In the genomic region with DNA sequence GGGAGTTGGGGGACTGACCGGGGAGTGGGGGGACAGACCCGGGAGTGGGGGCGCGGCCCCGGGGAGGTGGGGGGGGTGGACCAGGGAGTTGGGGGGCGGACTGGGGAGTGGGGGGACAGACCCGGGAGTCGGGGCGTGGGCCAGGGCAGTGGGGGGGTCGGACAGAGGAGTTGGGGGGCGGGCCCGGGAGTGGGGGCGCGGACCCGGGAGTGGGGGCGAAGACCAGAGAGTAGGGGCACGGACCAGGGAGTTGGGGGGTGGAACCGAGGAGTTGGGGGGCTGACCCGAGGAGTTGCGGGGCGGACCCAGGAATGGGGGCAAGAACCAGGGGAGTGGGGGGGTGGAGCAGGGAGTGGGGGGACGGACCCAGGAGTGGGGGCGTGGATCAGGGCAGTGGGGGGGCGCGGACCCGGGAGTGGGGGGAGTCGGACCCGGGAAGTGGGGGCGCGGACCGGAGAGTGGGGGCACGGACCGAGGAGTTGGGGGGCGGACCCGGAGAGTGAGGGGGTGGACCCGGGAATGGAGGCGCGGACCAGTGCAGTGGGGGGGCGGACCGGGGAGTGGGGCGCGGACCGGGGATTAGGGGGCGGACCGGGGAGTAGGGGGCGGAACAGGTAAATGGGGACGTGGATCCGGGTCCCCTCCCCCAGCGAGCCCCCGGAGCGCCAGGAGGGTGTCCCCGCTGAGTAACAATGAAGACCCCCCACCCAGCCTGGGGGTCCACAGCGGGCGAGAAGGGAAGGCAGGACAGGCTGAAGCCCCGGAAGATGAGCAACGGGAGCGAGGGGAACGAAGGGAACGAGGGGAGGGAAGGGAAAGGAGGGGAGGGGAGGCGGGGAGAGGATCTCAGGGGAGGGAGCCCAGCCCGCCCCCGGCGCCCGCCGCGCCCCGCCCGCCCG, we compare ENCODE assay signal across 8 cellular contexts. TPM values are rescaled to one million over a fixed set of nuclear protein-coding genes. Genes with fewer than 3 reads are reported as not detected.
DNase-seq lines count a peak whose midpoint lies in the region; ATAC-seq, FAIRE-seq and TF ChIP-seq lines count a peak whose summit lies in the region.

No MANE protein-coding gene starts in this region.

- peaks cover 14% of the 10 kb centered on the region for H3K79me2 ChIP-seq in neural cell (replicated peaks; ENCODE audit: insufficient read depth, low read length)

- H3K9ac ChIP-seq in neural cell (ENCODE audit: low read length): peak overlapping the region; percentile 83

- H3K4me3 ChIP-seq in Peyer's patch (peak overlapping the region; percentile 82 to 97 (median 84)), neural cell (ENCODE audit: low read length) (peak overlapping the region; percentile 77)
- H3K4me3 ChIP-seq in effector memory CD4-positive, alpha-beta T cell (ENCODE audit: insufficient read depth, low read depth, low read length, poor library complexity, severe bottlenecking): peak overlapping the region; percentile 72

- peaks cover under 1 to 40% (median 29%) of the 10 kb centered on the region in 4 donors for H3K4me1 ChIP-seq in Peyer's patch
- H3K4me1 ChIP-seq in effector memory CD4-positive, alpha-beta T cell (ENCODE audit: control insufficient read depth, insufficient read depth, low read length, poor library complexity, severe bottlenecking): peaks cover 52% of the 10 kb centered on the region

- no peak for ATAC-seq in HG03439 (IDR thresholded peaks at IDR 0.05; ENCODE audit: unreplicated experiment)
- ATAC-seq in HG02970 (IDR thresholded peaks at IDR 0.05; ENCODE audit: low FRiP score, unreplicated experiment): no peak

- H4K20me1 ChIP-seq in neural cell (ENCODE audit: insufficient read depth): no peaks in the 10 kb centered on the region

- no peaks in the 10 kb centered on the region for H3K9me2 ChIP-seq in neural cell (ENCODE audit: insufficient read depth, low read length)

- no peak for TF ChIP-seq RAD21 in neural cell (conservative IDR thresholded peaks at IDR 0.05)

- no peak overlapping the region for H2AFZ ChIP-seq in neural cell (ENCODE audit: low read depth, low read length)

- H3K27ac ChIP-seq in Peyer's patch (peak overlapping the region; percentile 92 to 99 (median 95)), neural cell (ENCODE audit: low read length) (peak overlapping the region; percentile 52)
- peak overlapping the region; percentile 97 for H3K27ac ChIP-seq in effector memory CD4-positive, alpha-beta T cell (ENCODE audit: insufficient read depth, low read length, poor library complexity, severe bottlenecking)

- TF ChIP-seq EP300 in neural cell (conservative IDR thresholded peaks at IDR 0.05; ENCODE audit: poor library complexity, severe bottlenecking): no peak

- H3F3A ChIP-seq in neural cell (ENCODE audit: insufficient read depth, low read length, poor library complexity, severe bottlenecking): no peaks in the 10 kb centered on the region

- TF ChIP-seq CTCF in Peyer's patch (IDR thresholded peaks at IDR 0.05) (no peak), neural cell (IDR thresholded peaks at IDR 0.05; ENCODE audit: poor library complexity, severe bottlenecking) (no peak)

- H3K4me2 ChIP-seq in neural cell (ENCODE audit: low read length): no peak overlapping the region

- H3K27me3 ChIP-seq in Peyer's patch: peaks cover 0 to 13% of the 10 kb centered on the region in 2 donors
- H3K27me3 ChIP-seq in effector memory CD4-positive, alpha-beta T cell (replicated peaks; ENCODE audit: control insufficient read depth, insufficient read depth, low read length, poor library complexity, severe bottlenecking): peaks cover 7% of the 10 kb centered on the region
- peaks cover 9% of the 10 kb centered on the region for H3K27me3 ChIP-seq in neural cell (ENCODE audit: insufficient read depth, low read depth, low read length)

- H3K9me3 ChIP-seq in Peyer's patch (no peaks in the 10 kb centered on the region), neural cell (ENCODE audit: low read length) (no peaks in the 10 kb centered on the region)
- H3K9me3 ChIP-seq in effector memory CD4-positive, alpha-beta T cell (ENCODE audit: control insufficient read depth, low read length): no peaks in the 10 kb centered on the region

- FAIRE-seq in GM19239 (lab: Jason Lieb, UNC): peak; percentile 77

- DNase-seq in GM19239 (ENCODE audit: insufficient read length, low spot score): no peak
- DNase-seq in Peyer's patch: peak in 2 of 3 donors; percentile 57 to 76
- DNase-seq in effector memory CD4-positive, alpha-beta T cell: peak in 1 of 3 donors; percentile 39
- no peak for DNase-seq in NCI-H2107 (lab: John Stamatoyannopoulos, UW)
- no peak for DNase-seq in NCI-H2196 treated with DMSO at 0.1 percent for 48 hours (lab: John Stamatoyannopoulos, UW; ENCODE audit: unreplicated experiment)

- H3K36me3 ChIP-seq in Peyer's patch (no peaks in the 10 kb centered on the region), neural cell (ENCODE audit: insufficient read depth, low read length) (no peaks in the 10 kb centered on the region)
- H3K36me3 ChIP-seq in effector memory CD4-positive, alpha-beta T cell (ENCODE audit: control insufficient read depth, insufficient read depth, low read length): peaks cover 3% of the 10 kb centered on the region

- TF ChIP-seq POLR2A in Peyer's patch (IDR thresholded peaks at IDR 0.05): no peak

TF ChIP-seq in neural cell, 6 proteins besides CTCF, POLR2A, EP300 and RAD21:
- TF ChIP-seq, protein P1, sequence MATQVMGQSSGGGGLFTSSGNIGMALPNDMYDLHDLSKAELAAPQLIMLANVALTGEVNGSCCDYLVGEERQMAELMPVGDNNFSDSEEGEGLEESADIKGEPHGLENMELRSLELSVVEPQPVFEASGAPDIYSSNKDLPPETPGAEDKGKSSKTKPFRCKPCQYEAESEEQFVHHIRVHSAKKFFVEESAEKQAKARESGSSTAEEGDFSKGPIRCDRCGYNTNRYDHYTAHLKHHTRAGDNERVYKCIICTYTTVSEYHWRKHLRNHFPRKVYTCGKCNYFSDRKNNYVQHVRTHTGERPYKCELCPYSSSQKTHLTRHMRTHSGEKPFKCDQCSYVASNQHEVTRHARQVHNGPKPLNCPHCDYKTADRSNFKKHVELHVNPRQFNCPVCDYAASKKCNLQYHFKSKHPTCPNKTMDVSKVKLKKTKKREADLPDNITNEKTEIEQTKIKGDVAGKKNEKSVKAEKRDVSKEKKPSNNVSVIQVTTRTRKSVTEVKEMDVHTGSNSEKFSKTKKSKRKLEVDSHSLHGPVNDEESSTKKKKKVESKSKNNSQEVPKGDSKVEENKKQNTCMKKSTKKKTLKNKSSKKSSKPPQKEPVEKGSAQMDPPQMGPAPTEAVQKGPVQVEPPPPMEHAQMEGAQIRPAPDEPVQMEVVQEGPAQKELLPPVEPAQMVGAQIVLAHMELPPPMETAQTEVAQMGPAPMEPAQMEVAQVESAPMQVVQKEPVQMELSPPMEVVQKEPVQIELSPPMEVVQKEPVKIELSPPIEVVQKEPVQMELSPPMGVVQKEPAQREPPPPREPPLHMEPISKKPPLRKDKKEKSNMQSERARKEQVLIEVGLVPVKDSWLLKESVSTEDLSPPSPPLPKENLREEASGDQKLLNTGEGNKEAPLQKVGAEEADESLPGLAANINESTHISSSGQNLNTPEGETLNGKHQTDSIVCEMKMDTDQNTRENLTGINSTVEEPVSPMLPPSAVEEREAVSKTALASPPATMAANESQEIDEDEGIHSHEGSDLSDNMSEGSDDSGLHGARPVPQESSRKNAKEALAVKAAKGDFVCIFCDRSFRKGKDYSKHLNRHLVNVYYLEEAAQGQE (IDR thresholded peaks at IDR 0.05; ENCODE audit: borderline replicate concordance): no peak
- TF ChIP-seq TAF1 (IDR thresholded peaks at IDR 0.05; ENCODE audit: low read depth) (no peak), EZH2 (IDR thresholded peaks at IDR 0.05; ENCODE audit: borderline replicate concordance, insufficient read depth, low read length, poor library complexity, severe bottlenecking) (no peak), MXI1 (conservative IDR thresholded peaks at IDR 0.05; ENCODE audit: poor library complexity, severe bottlenecking) (no peak), SMC3 (conservative IDR thresholded peaks at IDR 0.05; ENCODE audit: poor library complexity) (no peak), POLR2AphosphoS5 (IDR thresholded peaks at IDR 0.05) (no peak)

RNA-seq across cellular contexts. Expression of gene R3HDM4, which starts 0.6 kb away (rescaled TPM):
- 10 to 100 TPM; 20.8 to 43.5 (median 34.8) TPM for total RNA-seq in Peyer's patch
- 51.2 and 71.8 TPM in 2 replicates for polyA plus RNA-seq in neural cell
- polyA minus RNA-seq in neural cell: 41.9 and 44.6 TPM in 2 replicates

RNA-seq across cellular contexts. Expression of gene KISS1R, which starts 4.7 kb away (rescaled TPM):
- total RNA-seq in Peyer's patch: not detected
- polyA plus RNA-seq in neural cell: 0.76 and 5.4 TPM in 2 replicates
- 1.2 TPM in 1 of 2 replicates, not detected in the other for polyA minus RNA-seq in neural cell

RNA-seq across cellular contexts. Expression of gene ARID3A, which starts 13.4 kb away (rescaled TPM):
- total RNA-seq in Peyer's patch: 10 to 100 TPM in 1 of 4 donors, 1 to 10 TPM in 3; 2.8 to 11.0 (median 4.9) TPM
- polyA plus RNA-seq in neural cell: 5.7 and 11.4 TPM in 2 replicates
- 14.7 and 20.5 TPM in 2 replicates for polyA minus RNA-seq in neural cell

RNA-seq across cellular contexts. Expression of gene RNU6-9, which starts 19.1 kb away (rescaled TPM):
- not detected for total RNA-seq in Peyer's patch
- not detected in 2 replicates for polyA plus RNA-seq in neural cell
- not detected in 2 replicates for polyA minus RNA-seq in neural cell

RNA-seq across cellular contexts. Expression of gene MED16, which starts 19.4 kb away (rescaled TPM):
- total RNA-seq in Peyer's patch: 10 to 100 TPM; 60.2 to 83.6 (median 65.3) TPM
- polyA plus RNA-seq in neural cell: 13.3 and 17.0 TPM in 2 replicates
- 31.1 and 31.2 TPM in 2 replicates for polyA minus RNA-seq in neural cell

Comparison
In these comparisons a context has a peak if more than half of its experiments do, and no peak if none do; other contexts are left out.
1. DNase-seq: peak in Peyer's patch (2 of 3); none in GM19239 (single experiment), NCI-H2107 (single experiment) and NCI-H2196 treated with DMSO at 0.1 percent for 48 hours (single experiment).
2. Peak in every context shown above with its lines, with median percentiles within 50 percentile points of each other: H3K27ac ChIP-seq and H3K4me3 ChIP-seq.